ENCODE assay signal across 2 cellular contexts in the genomic region with DNA sequence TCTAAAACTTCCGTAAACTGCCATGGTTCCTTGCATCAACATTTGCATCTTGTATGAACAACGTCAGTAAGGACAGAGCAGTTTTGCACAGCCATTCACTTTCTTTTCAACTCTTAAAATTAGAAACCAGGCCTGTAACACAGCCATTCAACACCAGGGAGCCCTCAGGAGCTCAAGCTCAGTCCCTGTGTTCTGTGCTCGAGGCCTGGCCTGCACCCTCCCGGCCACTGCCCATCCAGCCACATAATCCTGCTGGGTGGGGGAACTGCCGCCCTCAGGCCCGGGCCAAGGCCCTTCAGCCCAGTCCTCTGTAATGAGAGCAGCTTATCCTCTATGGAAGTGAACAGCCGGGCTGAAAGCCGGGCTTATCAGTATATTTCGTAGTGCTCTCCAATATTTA.
TF ChIP-seq lines count a peak whose summit lies in the region.

No MANE protein-coding gene starts in this region.

TF ChIP-seq in IMR-90, 13 proteins besides CTCF, POLR2A, EP300 and RAD21:
- TF ChIP-seq CEBPB (IDR thresholded peaks at IDR 0.05; ENCODE audit: low read depth, low read length), result no peak
- no peak for TF ChIP-seq MXI1 (IDR thresholded peaks at IDR 0.05; ENCODE audit: borderline replicate concordance, low read depth, low read length)
- TF ChIP-seq MAZ (IDR thresholded peaks at IDR 0.05; ENCODE audit: borderline replicate concordance, low read depth, low read length), result no peak
- no peak for TF ChIP-seq RFX5 (IDR thresholded peaks at IDR 0.05; ENCODE audit: low read depth, low read length)
- TF ChIP-seq USF2 (IDR thresholded peaks at IDR 0.05; ENCODE audit: low read depth, low read length), result no peak
- no peak for TF ChIP-seq BHLHE40 (IDR thresholded peaks at IDR 0.05; ENCODE audit: low read depth, low read length)
- TF ChIP-seq RCOR1 (IDR thresholded peaks at IDR 0.05; ENCODE audit: insufficient replicate concordance, low read length), result no peak
- TF ChIP-seq MAFK (IDR thresholded peaks at IDR 0.05; ENCODE audit: low read depth, low read length), result no peak
- no peak for TF ChIP-seq SMC3 (IDR thresholded peaks at IDR 0.05; ENCODE audit: low read depth, low read length)
- no peak for TF ChIP-seq NFE2L2 (IDR thresholded peaks at IDR 0.05; ENCODE audit: low read depth, low read length)
- TF ChIP-seq FOS (IDR thresholded peaks at IDR 0.05; ENCODE audit: low read depth, low read length), result no peak
- TF ChIP-seq ELK1 (IDR thresholded peaks at IDR 0.05; ENCODE audit: borderline replicate concordance, low read depth, low read length), result no peak
- TF ChIP-seq CHD1 (IDR thresholded peaks at IDR 0.05; ENCODE audit: low read depth, low read length), result no peak

TF ChIP-seq in GM12878, 131 proteins besides CTCF, POLR2A, EP300 and RAD21:
- TF ChIP-seq MTA3 (IDR thresholded peaks at IDR 0.05; ENCODE audit: borderline replicate concordance, low read length), result no peak
- TF ChIP-seq, protein P1, sequence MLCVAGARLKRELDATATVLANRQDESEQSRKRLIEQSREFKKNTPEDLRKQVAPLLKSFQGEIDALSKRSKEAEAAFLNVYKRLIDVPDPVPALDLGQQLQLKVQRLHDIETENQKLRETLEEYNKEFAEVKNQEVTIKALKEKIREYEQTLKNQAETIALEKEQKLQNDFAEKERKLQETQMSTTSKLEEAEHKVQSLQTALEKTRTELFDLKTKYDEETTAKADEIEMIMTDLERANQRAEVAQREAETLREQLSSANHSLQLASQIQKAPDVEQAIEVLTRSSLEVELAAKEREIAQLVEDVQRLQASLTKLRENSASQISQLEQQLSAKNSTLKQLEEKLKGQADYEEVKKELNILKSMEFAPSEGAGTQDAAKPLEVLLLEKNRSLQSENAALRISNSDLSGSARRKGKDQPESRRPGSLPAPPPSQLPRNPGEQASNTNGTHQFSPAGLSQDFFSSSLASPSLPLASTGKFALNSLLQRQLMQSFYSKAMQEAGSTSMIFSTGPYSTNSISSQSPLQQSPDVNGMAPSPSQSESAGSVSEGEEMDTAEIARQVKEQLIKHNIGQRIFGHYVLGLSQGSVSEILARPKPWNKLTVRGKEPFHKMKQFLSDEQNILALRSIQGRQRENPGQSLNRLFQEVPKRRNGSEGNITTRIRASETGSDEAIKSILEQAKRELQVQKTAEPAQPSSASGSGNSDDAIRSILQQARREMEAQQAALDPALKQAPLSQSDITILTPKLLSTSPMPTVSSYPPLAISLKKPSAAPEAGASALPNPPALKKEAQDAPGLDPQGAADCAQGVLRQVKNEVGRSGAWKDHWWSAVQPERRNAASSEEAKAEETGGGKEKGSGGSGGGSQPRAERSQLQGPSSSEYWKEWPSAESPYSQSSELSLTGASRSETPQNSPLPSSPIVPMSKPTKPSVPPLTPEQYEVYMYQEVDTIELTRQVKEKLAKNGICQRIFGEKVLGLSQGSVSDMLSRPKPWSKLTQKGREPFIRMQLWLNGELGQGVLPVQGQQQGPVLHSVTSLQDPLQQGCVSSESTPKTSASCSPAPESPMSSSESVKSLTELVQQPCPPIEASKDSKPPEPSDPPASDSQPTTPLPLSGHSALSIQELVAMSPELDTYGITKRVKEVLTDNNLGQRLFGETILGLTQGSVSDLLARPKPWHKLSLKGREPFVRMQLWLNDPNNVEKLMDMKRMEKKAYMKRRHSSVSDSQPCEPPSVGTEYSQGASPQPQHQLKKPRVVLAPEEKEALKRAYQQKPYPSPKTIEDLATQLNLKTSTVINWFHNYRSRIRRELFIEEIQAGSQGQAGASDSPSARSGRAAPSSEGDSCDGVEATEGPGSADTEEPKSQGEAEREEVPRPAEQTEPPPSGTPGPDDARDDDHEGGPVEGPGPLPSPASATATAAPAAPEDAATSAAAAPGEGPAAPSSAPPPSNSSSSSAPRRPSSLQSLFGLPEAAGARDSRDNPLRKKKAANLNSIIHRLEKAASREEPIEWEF (IDR thresholded peaks at IDR 0.05; ENCODE audit: insufficient replicate concordance, low read depth, low read length), result no peak
- TF ChIP-seq REST (IDR thresholded peaks at IDR 0.05; ENCODE audit: low read depth, low read length), result no peak
TF ChIP-seq in GM12878: peak in this region for 0.
